ENCODE assay signal across 11 cellular contexts in genomic region chr12:19683178-19683927, GRCh38.
DNase-seq lines count a peak whose midpoint lies in the region; ATAC-seq lines count a peak whose summit lies in the region.
"Had no signal": no experiment of that assay in that cellular context is flagged by ENCODE, and none has a peak within 500 bp of the region (broad histone marks: within the 10 kb centered on the region; RNA-seq: fewer than 3 reads in every experiment).

No MANE protein-coding gene starts in this region.

- H3K4me1 ChIP-seq in SJSA1 (replicated peaks) (peaks cover 14% of the 10 kb centered on the region), skeletal muscle tissue (ENCODE audit: control insufficient read depth in 3 of 3, insufficient read depth in 3 of 3, low read length in 3 of 3) (no peaks in the 10 kb centered on the region)
- H3K4me1 ChIP-seq: upper lobe of left lung had no signal

- H3K9ac ChIP-seq in skeletal muscle tissue (ENCODE audit: low read depth in 1 of 3, low read length in 3 of 3), result no peak overlapping the region

- DNase-seq in ELR (ENCODE audit: low read depth) (peak; percentile 67), SJSA1 (ENCODE audit: low read depth in 1 of 2, low spot score in 2 of 2) (peak in 1 of 2 experiments; percentile 64), fibroblast of peridontal ligament (ENCODE audit: extremely low read depth) (peak; percentile 26), NCI-H2171 (lab: John Stamatoyannopoulos, UW) (no peak)
- DNase-seq: activated CD8-positive, alpha-beta memory T cell treated with anti-CD3 and anti-CD28 coated beads, Interleukin-2, amount 50 U/mL, for 4 hours; NCI-H2029; retina; upper lobe of left lung had no signal

- no peaks in the 10 kb centered on the region for H3K9me3 ChIP-seq in SJSA1 (replicated peaks)
- H3K9me3 ChIP-seq in skeletal muscle tissue (ENCODE audit: control insufficient read depth in 3 of 3, low read length in 3 of 3), result no peaks in the 10 kb centered on the region
- H3K9me3 ChIP-seq: upper lobe of left lung had no signal

- H3K27me3 ChIP-seq in SJSA1 (replicated peaks) (no peaks in the 10 kb centered on the region), skeletal muscle tissue (ENCODE audit: control insufficient read depth in 3 of 3, insufficient read depth in 3 of 3, low read length in 3 of 3) (no peaks in the 10 kb centered on the region)
- H3K27me3 ChIP-seq: upper lobe of left lung had no signal

- ATAC-seq in GM19467 (IDR thresholded peaks at IDR 0.05; ENCODE audit: unreplicated experiment), result no peak
- ATAC-seq in GM19452 (IDR thresholded peaks at IDR 0.05; ENCODE audit: unreplicated experiment), result no peak

- H3K27ac ChIP-seq in SJSA1 (peak overlapping the region; percentile 73), skeletal muscle tissue (ENCODE audit: low read depth, low read length) (peak overlapping the region; percentile 32)
- H3K27ac ChIP-seq: upper lobe of left lung had no signal

- H3K36me3 ChIP-seq in SJSA1 (no peaks in the 10 kb centered on the region), skeletal muscle tissue (ENCODE audit: control insufficient read depth in 3 of 3, insufficient read depth in 3 of 3, low read length in 3 of 3) (no peaks in the 10 kb centered on the region)
- H3K36me3 ChIP-seq: upper lobe of left lung had no signal

- H3K4me3 ChIP-seq in SJSA1, result peak overlapping the region; percentile 9; the same call in 1 of the 2 replicates
- H3K4me3 ChIP-seq in skeletal muscle tissue (ENCODE audit: low read length in 3 of 3), result no peak overlapping the region
- H3K4me3 ChIP-seq: upper lobe of left lung had no signal
